ENCODE assay signal across 26 cellular contexts in genomic region chr4:24352112-24352511, GRCh38.
DNase-seq lines count a peak whose midpoint lies in the region; ATAC-seq, FAIRE-seq and TF ChIP-seq lines count a peak whose summit lies in the region.
"Had no signal": no experiment of that assay in that cellular context is flagged by ENCODE, and none has a peak within 500 bp of the region (broad histone marks: within the 10 kb centered on the region; RNA-seq: fewer than 3 reads in every experiment).

No MANE protein-coding gene starts in this region.

- H3K79me1 ChIP-seq in H1 (ENCODE audit: low read depth, low read length) (no peaks in the 10 kb centered on the region), mesendoderm (ENCODE audit: low read length) (no peaks in the 10 kb centered on the region)

- intact Hi-C loops in A673 (cut with micrococcal nuclease; ENCODE audit: unreplicated experiment): no loop called here

- H3K9me3 ChIP-seq in H1 (ENCODE audit: insufficient read depth in 2 of 2, low read depth in 1 of 2, low read length in 1 of 2): no peaks in the 10 kb centered on the region
- H3K9me3 ChIP-seq in neural progenitor cell (ENCODE audit: low read depth): no peaks in the 10 kb centered on the region
- H3K9me3 ChIP-seq in A673 (ENCODE audit: low read depth, low read length, poor library complexity, severe bottlenecking): no peaks in the 10 kb centered on the region
- H3K9me3 ChIP-seq: BE2C; BLaER1 treated with 17β-estradiol and CSF1 and Interleukin-3, amounts not matched to agents 10 nM and 100 nM had no signal

- H4K5ac ChIP-seq in H1 (ENCODE audit: insufficient read length, low read depth, low read length): no peak overlapping the region
- H4K5ac ChIP-seq in mesendoderm (ENCODE audit: low read length): no peak overlapping the region

- peaks cover 9% of the 10 kb centered on the region for H3K4me1 Mint-ChIP-seq in GM23338
- H3K4me1 Mint-ChIP-seq in neural progenitor cell: peaks cover 2% of the 10 kb centered on the region
- H3K4me1 Mint-ChIP-seq: CD14-positive monocyte; CD8-positive, alpha-beta memory T cell had no signal

- H3K9me2 ChIP-seq in GM23338 (ENCODE audit: insufficient read depth): no peaks in the 10 kb centered on the region

- TF ChIP-seq RAD21 in H1 (IDR thresholded peaks at IDR 0.05 in 1 of 2, conservative IDR thresholded peaks at IDR 0.05 in 1 of 2; ENCODE audit: low read depth in 2 of 2, low read length in 2 of 2): peak in 1 of 2 experiments; percentile 24; a peak in 1 of 4 replicates

- BruUV-seq in A673 (replicated peaks; lab: Mats Ljungman, UMichigan): no TSS peak

- H3K36me3 ChIP-seq in GM23338 (ENCODE audit: insufficient read depth) (no peaks in the 10 kb centered on the region), H1 (ENCODE audit: control insufficient read depth in 2 of 4, insufficient read depth in 4 of 4, low read length in 3 of 4) (peaks cover 0 to 2% (median 0%) of the 10 kb centered on the region in 4 experiments; a peak in 2 of 8 replicates), mesendoderm (ENCODE audit: control insufficient read depth, insufficient read depth, low read length) (no peaks in the 10 kb centered on the region), neural progenitor cell (no peaks in the 10 kb centered on the region), A673 (ENCODE audit: insufficient read depth, low read length, poor library complexity, severe bottlenecking) (no peaks in the 10 kb centered on the region)
- H3K36me3 ChIP-seq: BE2C; BLaER1 treated with 17β-estradiol and CSF1 and Interleukin-3, amounts not matched to agents 10 nM and 100 nM had no signal

- H3K27me3 ChIP-seq in GM23338 (ENCODE audit: insufficient read depth) (0 out of 2 replicates have a peak, but pooled peaks cover 2% of the 10 kb centered on the region), H1 (replicated peaks in 1 of 4; ENCODE audit: control insufficient read depth in 3 of 4, extremely low read depth in 1 of 4, insufficient read depth in 3 of 4, low read length in 3 of 4) (peaks cover 0 to 5% (median 1%) of the 10 kb centered on the region in 4 experiments; a peak in 2 of 7 replicates), mesendoderm (ENCODE audit: insufficient read depth, low read length, poor library complexity) (no peaks in the 10 kb centered on the region), neural progenitor cell (no peaks in the 10 kb centered on the region), A673 (replicated peaks; ENCODE audit: insufficient read depth, low read depth, low read length, poor library complexity) (no peaks in the 10 kb centered on the region)
- H3K27me3 ChIP-seq: BE2C; BLaER1 treated with 17β-estradiol and CSF1 and Interleukin-3, amounts not matched to agents 10 nM and 100 nM had no signal

- H4K20me1 ChIP-seq in GM23338 (replicated peaks; ENCODE audit: insufficient read depth) (no peaks in the 10 kb centered on the region), H1 (replicated peaks in 1 of 2; ENCODE audit: control insufficient read depth in 1 of 2, insufficient read depth in 2 of 2, low read length in 2 of 2) (peaks cover 0 to 8% of the 10 kb centered on the region in 2 experiments), neural progenitor cell (ENCODE audit: low read depth) (no peaks in the 10 kb centered on the region)
- H4K20me1 ChIP-seq: BLaER1 treated with 17β-estradiol and CSF1 and Interleukin-3, amounts not matched to agents 10 nM and 100 nM had no signal

- CTCF ChIA-PET in H1 (lab: Charles Lee; ENCODE audit: partially characterized antibody): interaction anchor here (0.6 to 1.8 kb wide), 7 partner anchors 9 to 1933 kb away, joined by 3 to 6 read pairs (median 3); no protein-coding TSS in a partner anchor
- CTCF ChIA-PET in A673 (lab: Charles Lee): no interaction called here

- 91% methylated on average over 4 of the region's 4 CpGs; no CpG with 5 or more reads in 1 of the 2 experiments for WGBS in H1 (ENCODE audit: extremely low coverage in 1 of 2, insufficient coverage in 1 of 2, insufficient read length in 1 of 2, insufficient replicate concordance in 2 of 2, low coverage in 1 of 2, low lambda C conversion rate in 2 of 2, missing lambda C conversion rate in 1 of 2), 2 experiments
- no CpG with 5 or more reads among the region's 4 CpGs for WGBS in mesendoderm (ENCODE audit: extremely low coverage, insufficient coverage, low lambda C conversion rate)

- H3K9ac ChIP-seq in H1 (replicated peaks in 1 of 4; ENCODE audit: extremely low read depth in 1 of 4, low read depth in 3 of 4, low read length in 3 of 4) (no peak overlapping the region), mesendoderm (ENCODE audit: low read length) (no peak overlapping the region), neural progenitor cell (no peak overlapping the region)
- H3K9ac ChIP-seq: BLaER1 treated with 17β-estradiol and CSF1 and Interleukin-3, amounts not matched to agents 10 nM and 100 nM; GM23248 had no signal

- H2BK5ac ChIP-seq in H1 (ENCODE audit: low read depth, low read length): no peak overlapping the region
- no peak overlapping the region for H2BK5ac ChIP-seq in mesendoderm (ENCODE audit: low read length)

- no peak for FAIRE-seq in H1 (lab: Jason Lieb, UNC)
- FAIRE-seq: A204.1, D721Med, G401.6, GM12878, GM19239, H54 had no signal

- TF ChIP-seq EP300 in H1 (IDR thresholded peaks at IDR 0.05; ENCODE audit: borderline replicate concordance in 1 of 2, low read depth in 2 of 2, low read length in 2 of 2): no peak

- no peak overlapping the region for H4K8ac ChIP-seq in H1 (ENCODE audit: extremely low read depth, insufficient read depth, low read length)
- no peak overlapping the region for H4K8ac ChIP-seq in mesendoderm (ENCODE audit: low read depth, low read length)

- H3K23me2 ChIP-seq in H1 (ENCODE audit: low read depth, low read length): no peaks in the 10 kb centered on the region; the same call in 1 of the 2 replicates

- ATAC-seq in GM23338 (peak; percentile 77), HG03039 (IDR thresholded peaks at IDR 0.05; ENCODE audit: unreplicated experiment) (no peak)
- ATAC-seq: GM12878 had no signal

- H3K4me3 Mint-ChIP-seq in GM23338 (no peak overlapping the region), neural progenitor cell (peak overlapping the region; percentile 35)
- H3K4me3 Mint-ChIP-seq: CD14-positive monocyte; CD4-positive, alpha-beta T cell; CD8-positive, alpha-beta memory T cell had no signal

- H2AFZ ChIP-seq in GM23338 (no peak overlapping the region), H1 (ENCODE audit: low read length) (no peak overlapping the region), neural progenitor cell (replicated peaks) (no peak overlapping the region)
- H2AFZ ChIP-seq: GM23248 had no signal

- H3K27me3 Mint-ChIP-seq in GM23338 (ENCODE audit: insufficient read depth, low read depth, poor library complexity): peaks cover 2% of the 10 kb centered on the region
- H3K27me3 Mint-ChIP-seq in neural progenitor cell (ENCODE audit: insufficient read depth, low read depth): peaks cover 3% of the 10 kb centered on the region

- H3K27ac Mint-ChIP-seq in GM23338 (no peak overlapping the region), neural progenitor cell (peak overlapping the region; percentile 42)
- H3K27ac Mint-ChIP-seq: CD14-positive monocyte; CD4-positive, alpha-beta T cell had no signal

- H2AK5ac ChIP-seq in H1 (ENCODE audit: low read depth, low read length) (no peak overlapping the region), mesendoderm (ENCODE audit: low read length) (no peak overlapping the region)

- H3K23ac ChIP-seq in H1 (ENCODE audit: insufficient read length) (no peak overlapping the region), mesendoderm (ENCODE audit: low read length) (no peak overlapping the region)

- H2BK12ac ChIP-seq in H1 (ENCODE audit: low read depth, low read length): 0 out of 2 replicates have a peak overlapping the region, but pooled peaks have one; percentile 50

- peaks cover 12% of the 10 kb centered on the region; the same call in 2 of the 3 replicates for H3K36me3 Mint-ChIP-seq in GM23338 (ENCODE audit: low read depth)
- no peaks in the 10 kb centered on the region for H3K36me3 Mint-ChIP-seq in neural progenitor cell
- H3K36me3 Mint-ChIP-seq: CD14-positive monocyte; CD8-positive, alpha-beta memory T cell had no signal

- no peak overlapping the region for H3K14ac ChIP-seq in H1 (ENCODE audit: insufficient read length)

- DNase-seq in GM23338 (ENCODE audit: low spot score): no peak
- DNase-seq in H1 (ENCODE audit: low read depth in 1 of 2, low spot score in 2 of 2): no peak
- no peak for DNase-seq in mesendoderm
- no peak for DNase-seq in neural progenitor cell (ENCODE audit: low spot score)
- no peak for DNase-seq in DMS79 treated with DMSO at 0.1 percent for 48 hours (lab: John Stamatoyannopoulos, UW)
- no peak for DNase-seq in A673 (ENCODE audit: low spot score)
- DNase-seq in DMS53 treated with DMSO at 0.1 percent for 48 hours (lab: John Stamatoyannopoulos, UW; ENCODE audit: unreplicated experiment): no peak
- DNase-seq: ACHN; AML-193; BE2C; CD4-positive, alpha-beta T cell; CD8-positive, alpha-beta memory T cell; DMS 273 treated with DMSO at 0.1 percent for 48 hours; DND-41; GM23248; HCEC 1CT had no signal

- no peak overlapping the region for H3K4me2 ChIP-seq in GM23338
- H3K4me2 ChIP-seq in H1 (ENCODE audit: insufficient read depth in 1 of 2, low read depth in 2 of 2, low read length in 2 of 2): no peak overlapping the region
- H3K4me2 ChIP-seq in mesendoderm (ENCODE audit: low read length): no peak overlapping the region
- H3K4me2 ChIP-seq in neural progenitor cell: no peak overlapping the region
- H3K4me2 ChIP-seq: BLaER1 treated with 17β-estradiol and CSF1 and Interleukin-3, amounts not matched to agents 10 nM and 100 nM had no signal

- H3F3A ChIP-seq in GM23338 (replicated peaks; ENCODE audit: low read depth) (no peaks in the 10 kb centered on the region), neural progenitor cell (ENCODE audit: low read depth) (no peaks in the 10 kb centered on the region)

- H3K56ac ChIP-seq in H1 (replicated peaks; ENCODE audit: insufficient read length, low read depth, low read length): no peak overlapping the region
- peak overlapping the region; percentile 17 for H3K56ac ChIP-seq in mesendoderm (ENCODE audit: low read length)

- H3K4me1 ChIP-seq in GM23338 (ENCODE audit: insufficient read depth): peaks cover 6% of the 10 kb centered on the region; the same call in 1 of the 2 replicates
- H3K4me1 ChIP-seq in H1 (replicated peaks in 1 of 4; ENCODE audit: control insufficient read depth in 3 of 4, insufficient read depth in 4 of 4, low read length in 3 of 4): peaks cover 0 to 4% (median 2%) of the 10 kb centered on the region in 4 experiments; a peak in 1 of 7 replicates
- H3K4me1 ChIP-seq in mesendoderm (ENCODE audit: control insufficient read depth, low read depth, low read length): no peaks in the 10 kb centered on the region
- peaks cover 8% of the 10 kb centered on the region for H3K4me1 ChIP-seq in neural progenitor cell
- no peaks in the 10 kb centered on the region for H3K4me1 ChIP-seq in A673 (ENCODE audit: insufficient read depth, low read length, poor library complexity, severe bottlenecking)
- H3K4me1 ChIP-seq: BE2C; BLaER1 treated with 17β-estradiol and CSF1 and Interleukin-3, amounts not matched to agents 10 nM and 100 nM had no signal

- POLR2A ChIA-PET in H1 (lab: Charles Lee; ENCODE audit: partially characterized antibody): no interaction called here
- POLR2A ChIA-PET in A673 (lab: Charles Lee; ENCODE audit: low non-redundant PET): no interaction called here

- H2BK120ac ChIP-seq in H1 (replicated peaks; ENCODE audit: low read depth, low read length) (no peak overlapping the region), mesendoderm (ENCODE audit: low read depth, low read length) (no peak overlapping the region)

- H3K9me3 Mint-ChIP-seq in GM23338: peaks cover 9% of the 10 kb centered on the region; the same call in 2 of the 3 replicates
- H3K9me3 Mint-ChIP-seq in neural progenitor cell: no peaks in the 10 kb centered on the region
- H3K9me3 Mint-ChIP-seq: CD4-positive, alpha-beta T cell had no signal

- no peak overlapping the region for H3K18ac ChIP-seq in H1 (ENCODE audit: extremely low read depth, low read length)
- H3K18ac ChIP-seq in mesendoderm (ENCODE audit: low read length): no peak overlapping the region

- peak in 1 of 2 experiments; percentile 50; a peak in 2 of 4 replicates for TF ChIP-seq CTCF in GM23338 (conservative IDR thresholded peaks at IDR 0.05; ENCODE audit: low read depth in 2 of 2)
- no peak for TF ChIP-seq CTCF in H1 (IDR thresholded peaks at IDR 0.05; ENCODE audit: control extremely low read depth in 1 of 3, insufficient read depth in 1 of 3, low read depth in 1 of 3, low read length in 3 of 3)
- no peak for TF ChIP-seq CTCF in neural progenitor cell (IDR thresholded peaks at IDR 0.05)
- no peak for TF ChIP-seq CTCF in A673 (conservative IDR thresholded peaks at IDR 0.05; ENCODE audit: low read depth, low read length)

- H3K27ac ChIP-seq in GM23338 (ENCODE audit: low read depth): no peak overlapping the region
- H3K27ac ChIP-seq in H1 (ENCODE audit: low read depth, low read length): no peak overlapping the region
- H3K27ac ChIP-seq in mesendoderm (ENCODE audit: low read depth, low read length): no peak overlapping the region
- H3K27ac ChIP-seq in neural progenitor cell: no peak overlapping the region
- H3K27ac ChIP-seq in A673 (ENCODE audit: low read depth, low read length, poor library complexity, severe bottlenecking): no peak overlapping the region
- H3K27ac ChIP-seq: 22Rv1; BLaER1 treated with 17β-estradiol and CSF1 and Interleukin-3, amounts not matched to agents 10 nM and 100 nM; GM23248 had no signal

- H3K4me3 ChIP-seq in GM23338: no peak overlapping the region
- H3K4me3 ChIP-seq in H1 (ENCODE audit: extremely low read depth in 1 of 4, insufficient read depth in 2 of 4, low read depth in 3 of 4, low read length in 4 of 4): no peak overlapping the region
- H3K4me3 ChIP-seq in mesendoderm (ENCODE audit: low read length): no peak overlapping the region
- H3K4me3 ChIP-seq in neural progenitor cell: no peak overlapping the region
- no peak overlapping the region for H3K4me3 ChIP-seq in A673 (ENCODE audit: low read depth, low read length, poor library complexity, severe bottlenecking)
- H3K4me3 ChIP-seq: BLaER1 treated with 17β-estradiol and CSF1 and Interleukin-3, amounts not matched to agents 10 nM and 100 nM; GM12878; GM23248 had no signal

- H2BK20ac ChIP-seq in H1 (ENCODE audit: low read length): no peak overlapping the region

- H3K4ac ChIP-seq in H1 (replicated peaks; ENCODE audit: insufficient read length, low read depth, low read length): no peak overlapping the region
- no peak overlapping the region for H3K4ac ChIP-seq in mesendoderm (ENCODE audit: low read depth, low read length)

- H2BK15ac ChIP-seq in H1 (ENCODE audit: low read length): no peak overlapping the region
- no peak overlapping the region for H2BK15ac ChIP-seq in mesendoderm (replicated peaks; ENCODE audit: low read depth)

- H3K79me2 ChIP-seq in GM23338 (replicated peaks; ENCODE audit: insufficient read depth) (no peaks in the 10 kb centered on the region), H1 (ENCODE audit: control insufficient read depth in 1 of 2, insufficient read depth in 2 of 2, low read length in 2 of 2) (no peaks in the 10 kb centered on the region), mesendoderm (ENCODE audit: control insufficient read depth, insufficient read depth, low read length) (no peaks in the 10 kb centered on the region), neural progenitor cell (ENCODE audit: low read depth) (peaks cover 14% of the 10 kb centered on the region)

- no peak for TF ChIP-seq POLR2A in H1 (IDR thresholded peaks at IDR 0.05; ENCODE audit: control extremely low read depth in 1 of 2, low read depth in 2 of 2, low read length in 2 of 2)

- H4K91ac ChIP-seq in H1 (replicated peaks; ENCODE audit: insufficient read length, low read length): no peak overlapping the region
